In the genomic region with DNA sequence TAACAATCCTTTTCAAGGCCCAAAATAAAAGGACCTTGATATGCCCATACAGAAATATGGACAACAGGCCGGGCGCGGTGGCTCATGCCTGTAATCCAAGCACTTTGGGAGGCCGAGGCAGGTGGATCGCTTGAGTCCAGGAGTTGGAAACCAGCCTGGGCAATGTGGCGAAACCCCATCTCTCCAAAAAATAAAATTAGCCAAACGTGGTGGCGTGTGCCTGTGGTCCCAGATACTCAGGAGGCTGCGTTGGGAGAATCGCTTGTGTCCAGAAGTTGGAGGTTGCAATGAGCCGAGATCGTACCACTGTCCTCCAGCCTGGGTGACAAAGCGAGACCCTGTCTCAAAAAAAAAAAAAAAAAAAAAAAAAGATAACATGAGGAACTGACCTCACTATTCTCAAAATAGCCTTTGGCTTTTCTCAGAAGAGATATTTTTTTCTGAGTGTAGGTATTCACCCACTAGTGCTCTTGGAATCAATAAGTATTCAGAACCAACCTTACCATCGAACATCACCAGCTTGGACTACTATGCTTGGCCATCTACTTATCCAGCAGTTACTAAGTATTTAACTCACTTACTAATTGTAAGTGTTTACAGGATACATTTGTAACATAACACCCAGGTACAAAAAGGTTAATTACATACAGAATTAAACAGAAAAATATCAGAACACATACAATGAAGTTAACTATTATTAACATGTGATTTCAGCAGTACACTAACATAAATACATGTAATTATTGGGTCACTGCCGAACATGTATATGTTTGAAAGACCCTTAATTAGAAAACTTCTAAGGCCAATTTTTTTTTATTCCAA, we compare ENCODE assay signal across 1 cellular context.
A peak's percentile ranks its signal among the peaks of the same experiment; 100 is the strongest.
TF ChIP-seq lines count a peak whose summit lies in the region.

No MANE protein-coding gene starts in this region.

TF ChIP-seq in K562, 482 proteins besides CTCF, POLR2A, EP300 and RAD21 (continued from another document and continues in another):
- TF ChIP-seq, protein P1, sequence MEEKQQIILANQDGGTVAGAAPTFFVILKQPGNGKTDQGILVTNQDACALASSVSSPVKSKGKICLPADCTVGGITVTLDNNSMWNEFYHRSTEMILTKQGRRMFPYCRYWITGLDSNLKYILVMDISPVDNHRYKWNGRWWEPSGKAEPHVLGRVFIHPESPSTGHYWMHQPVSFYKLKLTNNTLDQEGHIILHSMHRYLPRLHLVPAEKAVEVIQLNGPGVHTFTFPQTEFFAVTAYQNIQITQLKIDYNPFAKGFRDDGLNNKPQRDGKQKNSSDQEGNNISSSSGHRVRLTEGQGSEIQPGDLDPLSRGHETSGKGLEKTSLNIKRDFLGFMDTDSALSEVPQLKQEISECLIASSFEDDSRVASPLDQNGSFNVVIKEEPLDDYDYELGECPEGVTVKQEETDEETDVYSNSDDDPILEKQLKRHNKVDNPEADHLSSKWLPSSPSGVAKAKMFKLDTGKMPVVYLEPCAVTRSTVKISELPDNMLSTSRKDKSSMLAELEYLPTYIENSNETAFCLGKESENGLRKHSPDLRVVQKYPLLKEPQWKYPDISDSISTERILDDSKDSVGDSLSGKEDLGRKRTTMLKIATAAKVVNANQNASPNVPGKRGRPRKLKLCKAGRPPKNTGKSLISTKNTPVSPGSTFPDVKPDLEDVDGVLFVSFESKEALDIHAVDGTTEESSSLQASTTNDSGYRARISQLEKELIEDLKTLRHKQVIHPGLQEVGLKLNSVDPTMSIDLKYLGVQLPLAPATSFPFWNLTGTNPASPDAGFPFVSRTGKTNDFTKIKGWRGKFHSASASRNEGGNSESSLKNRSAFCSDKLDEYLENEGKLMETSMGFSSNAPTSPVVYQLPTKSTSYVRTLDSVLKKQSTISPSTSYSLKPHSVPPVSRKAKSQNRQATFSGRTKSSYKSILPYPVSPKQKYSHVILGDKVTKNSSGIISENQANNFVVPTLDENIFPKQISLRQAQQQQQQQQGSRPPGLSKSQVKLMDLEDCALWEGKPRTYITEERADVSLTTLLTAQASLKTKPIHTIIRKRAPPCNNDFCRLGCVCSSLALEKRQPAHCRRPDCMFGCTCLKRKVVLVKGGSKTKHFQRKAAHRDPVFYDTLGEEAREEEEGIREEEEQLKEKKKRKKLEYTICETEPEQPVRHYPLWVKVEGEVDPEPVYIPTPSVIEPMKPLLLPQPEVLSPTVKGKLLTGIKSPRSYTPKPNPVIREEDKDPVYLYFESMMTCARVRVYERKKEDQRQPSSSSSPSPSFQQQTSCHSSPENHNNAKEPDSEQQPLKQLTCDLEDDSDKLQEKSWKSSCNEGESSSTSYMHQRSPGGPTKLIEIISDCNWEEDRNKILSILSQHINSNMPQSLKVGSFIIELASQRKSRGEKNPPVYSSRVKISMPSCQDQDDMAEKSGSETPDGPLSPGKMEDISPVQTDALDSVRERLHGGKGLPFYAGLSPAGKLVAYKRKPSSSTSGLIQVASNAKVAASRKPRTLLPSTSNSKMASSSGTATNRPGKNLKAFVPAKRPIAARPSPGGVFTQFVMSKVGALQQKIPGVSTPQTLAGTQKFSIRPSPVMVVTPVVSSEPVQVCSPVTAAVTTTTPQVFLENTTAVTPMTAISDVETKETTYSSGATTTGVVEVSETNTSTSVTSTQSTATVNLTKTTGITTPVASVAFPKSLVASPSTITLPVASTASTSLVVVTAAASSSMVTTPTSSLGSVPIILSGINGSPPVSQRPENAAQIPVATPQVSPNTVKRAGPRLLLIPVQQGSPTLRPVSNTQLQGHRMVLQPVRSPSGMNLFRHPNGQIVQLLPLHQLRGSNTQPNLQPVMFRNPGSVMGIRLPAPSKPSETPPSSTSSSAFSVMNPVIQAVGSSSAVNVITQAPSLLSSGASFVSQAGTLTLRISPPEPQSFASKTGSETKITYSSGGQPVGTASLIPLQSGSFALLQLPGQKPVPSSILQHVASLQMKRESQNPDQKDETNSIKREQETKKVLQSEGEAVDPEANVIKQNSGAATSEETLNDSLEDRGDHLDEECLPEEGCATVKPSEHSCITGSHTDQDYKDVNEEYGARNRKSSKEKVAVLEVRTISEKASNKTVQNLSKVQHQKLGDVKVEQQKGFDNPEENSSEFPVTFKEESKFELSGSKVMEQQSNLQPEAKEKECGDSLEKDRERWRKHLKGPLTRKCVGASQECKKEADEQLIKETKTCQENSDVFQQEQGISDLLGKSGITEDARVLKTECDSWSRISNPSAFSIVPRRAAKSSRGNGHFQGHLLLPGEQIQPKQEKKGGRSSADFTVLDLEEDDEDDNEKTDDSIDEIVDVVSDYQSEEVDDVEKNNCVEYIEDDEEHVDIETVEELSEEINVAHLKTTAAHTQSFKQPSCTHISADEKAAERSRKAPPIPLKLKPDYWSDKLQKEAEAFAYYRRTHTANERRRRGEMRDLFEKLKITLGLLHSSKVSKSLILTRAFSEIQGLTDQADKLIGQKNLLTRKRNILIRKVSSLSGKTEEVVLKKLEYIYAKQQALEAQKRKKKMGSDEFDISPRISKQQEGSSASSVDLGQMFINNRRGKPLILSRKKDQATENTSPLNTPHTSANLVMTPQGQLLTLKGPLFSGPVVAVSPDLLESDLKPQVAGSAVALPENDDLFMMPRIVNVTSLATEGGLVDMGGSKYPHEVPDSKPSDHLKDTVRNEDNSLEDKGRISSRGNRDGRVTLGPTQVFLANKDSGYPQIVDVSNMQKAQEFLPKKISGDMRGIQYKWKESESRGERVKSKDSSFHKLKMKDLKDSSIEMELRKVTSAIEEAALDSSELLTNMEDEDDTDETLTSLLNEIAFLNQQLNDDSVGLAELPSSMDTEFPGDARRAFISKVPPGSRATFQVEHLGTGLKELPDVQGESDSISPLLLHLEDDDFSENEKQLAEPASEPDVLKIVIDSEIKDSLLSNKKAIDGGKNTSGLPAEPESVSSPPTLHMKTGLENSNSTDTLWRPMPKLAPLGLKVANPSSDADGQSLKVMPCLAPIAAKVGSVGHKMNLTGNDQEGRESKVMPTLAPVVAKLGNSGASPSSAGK (IDR thresholded peaks at IDR 0.05), result 0 out of 2 replicates have a peak, but pooled peaks have one; percentile 38
- TF ChIP-seq, protein P2, sequence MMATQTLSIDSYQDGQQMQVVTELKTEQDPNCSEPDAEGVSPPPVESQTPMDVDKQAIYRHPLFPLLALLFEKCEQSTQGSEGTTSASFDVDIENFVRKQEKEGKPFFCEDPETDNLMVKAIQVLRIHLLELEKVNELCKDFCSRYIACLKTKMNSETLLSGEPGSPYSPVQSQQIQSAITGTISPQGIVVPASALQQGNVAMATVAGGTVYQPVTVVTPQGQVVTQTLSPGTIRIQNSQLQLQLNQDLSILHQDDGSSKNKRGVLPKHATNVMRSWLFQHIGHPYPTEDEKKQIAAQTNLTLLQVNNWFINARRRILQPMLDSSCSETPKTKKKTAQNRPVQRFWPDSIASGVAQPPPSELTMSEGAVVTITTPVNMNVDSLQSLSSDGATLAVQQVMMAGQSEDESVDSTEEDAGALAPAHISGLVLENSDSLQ (IDR thresholded peaks at IDR 0.05), result no peak
- no peak for TF ChIP-seq BCL6 (CRISPR knock-in tag; IDR thresholded peaks at IDR 0.05)
- TF ChIP-seq, protein P3, sequence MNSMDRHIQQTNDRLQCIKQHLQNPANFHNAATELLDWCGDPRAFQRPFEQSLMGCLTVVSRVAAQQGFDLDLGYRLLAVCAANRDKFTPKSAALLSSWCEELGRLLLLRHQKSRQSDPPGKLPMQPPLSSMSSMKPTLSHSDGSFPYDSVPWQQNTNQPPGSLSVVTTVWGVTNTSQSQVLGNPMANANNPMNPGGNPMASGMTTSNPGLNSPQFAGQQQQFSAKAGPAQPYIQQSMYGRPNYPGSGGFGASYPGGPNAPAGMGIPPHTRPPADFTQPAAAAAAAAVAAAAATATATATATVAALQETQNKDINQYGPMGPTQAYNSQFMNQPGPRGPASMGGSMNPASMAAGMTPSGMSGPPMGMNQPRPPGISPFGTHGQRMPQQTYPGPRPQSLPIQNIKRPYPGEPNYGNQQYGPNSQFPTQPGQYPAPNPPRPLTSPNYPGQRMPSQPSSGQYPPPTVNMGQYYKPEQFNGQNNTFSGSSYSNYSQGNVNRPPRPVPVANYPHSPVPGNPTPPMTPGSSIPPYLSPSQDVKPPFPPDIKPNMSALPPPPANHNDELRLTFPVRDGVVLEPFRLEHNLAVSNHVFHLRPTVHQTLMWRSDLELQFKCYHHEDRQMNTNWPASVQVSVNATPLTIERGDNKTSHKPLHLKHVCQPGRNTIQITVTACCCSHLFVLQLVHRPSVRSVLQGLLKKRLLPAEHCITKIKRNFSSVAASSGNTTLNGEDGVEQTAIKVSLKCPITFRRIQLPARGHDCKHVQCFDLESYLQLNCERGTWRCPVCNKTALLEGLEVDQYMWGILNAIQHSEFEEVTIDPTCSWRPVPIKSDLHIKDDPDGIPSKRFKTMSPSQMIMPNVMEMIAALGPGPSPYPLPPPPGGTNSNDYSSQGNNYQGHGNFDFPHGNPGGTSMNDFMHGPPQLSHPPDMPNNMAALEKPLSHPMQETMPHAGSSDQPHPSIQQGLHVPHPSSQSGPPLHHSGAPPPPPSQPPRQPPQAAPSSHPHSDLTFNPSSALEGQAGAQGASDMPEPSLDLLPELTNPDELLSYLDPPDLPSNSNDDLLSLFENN (IDR thresholded peaks at IDR 0.05; ENCODE audit: low read depth in 2 of 2, low read length in 2 of 2), result 0 out of 4 replicates have a peak, but pooled peaks of 1 of the 2 experiments have one; percentile 41
- no peak for TF ChIP-seq PHF20 (IDR thresholded peaks at IDR 0.05; ENCODE audit: partially characterized antibody)
- TF ChIP-seq CHCHD3 (CRISPR knock-in tag; IDR thresholded peaks at IDR 0.05), result 0 out of 2 replicates have a peak, but pooled peaks have one; percentile 17
- no peak for TF ChIP-seq HNRNPK (IDR thresholded peaks at IDR 0.05; ENCODE audit: low read depth, low read length, poor library complexity, severe bottlenecking)
- no peak for TF ChIP-seq RAD51 (IDR thresholded peaks at IDR 0.05; ENCODE audit: borderline replicate concordance, low read depth)
- no peak for TF ChIP-seq ZNF785 (CRISPR knock-in tag; IDR thresholded peaks at IDR 0.05)
- TF ChIP-seq HMG20A (CRISPR knock-in tag; conservative IDR thresholded peaks at IDR 0.05), result no peak
- TF ChIP-seq NFE2L1 (tag; IDR thresholded peaks at IDR 0.05; ENCODE audit: borderline replicate concordance, low read depth), result no peak
- TF ChIP-seq ZNF217 (CRISPR knock-in tag; IDR thresholded peaks at IDR 0.05), result no peak
- no peak for TF ChIP-seq GABPB2 (CRISPR knock-in tag; conservative IDR thresholded peaks at IDR 0.05)
- TF ChIP-seq MYC (IDR thresholded peaks at IDR 0.05; ENCODE audit: low read depth, low read length), result peak; percentile 31; the same call in 1 of the 2 replicates
- TF ChIP-seq MYC (CRISPR knock-in tag; IDR thresholded peaks at IDR 0.05; ENCODE audit: borderline replicate concordance, low read depth), result 0 out of 2 replicates have a peak, but pooled peaks have one; percentile 18
- TF ChIP-seq YY1 (IDR thresholded peaks at IDR 0.05; ENCODE audit: borderline replicate concordance in 1 of 3, control insufficient read depth in 1 of 3, extremely low read depth in 1 of 3, insufficient read depth in 3 of 3, insufficient read length in 1 of 3, insufficient replicate concordance in 2 of 3, low read depth in 1 of 3, low read length in 2 of 3), result no peak
- TF ChIP-seq HNRNPUL1 (IDR thresholded peaks at IDR 0.05; ENCODE audit: low read length), result no peak
- no peak for TF ChIP-seq KLF6 (CRISPR knock-in tag; IDR thresholded peaks at IDR 0.05; ENCODE audit: borderline replicate concordance)
- TF ChIP-seq TCF7 (IDR thresholded peaks at IDR 0.05; ENCODE audit: borderline replicate concordance), result no peak
- TF ChIP-seq BRD9 (IDR thresholded peaks at IDR 0.05; ENCODE audit: low read depth, partially characterized antibody), result no peak
- TF ChIP-seq, protein P4, sequence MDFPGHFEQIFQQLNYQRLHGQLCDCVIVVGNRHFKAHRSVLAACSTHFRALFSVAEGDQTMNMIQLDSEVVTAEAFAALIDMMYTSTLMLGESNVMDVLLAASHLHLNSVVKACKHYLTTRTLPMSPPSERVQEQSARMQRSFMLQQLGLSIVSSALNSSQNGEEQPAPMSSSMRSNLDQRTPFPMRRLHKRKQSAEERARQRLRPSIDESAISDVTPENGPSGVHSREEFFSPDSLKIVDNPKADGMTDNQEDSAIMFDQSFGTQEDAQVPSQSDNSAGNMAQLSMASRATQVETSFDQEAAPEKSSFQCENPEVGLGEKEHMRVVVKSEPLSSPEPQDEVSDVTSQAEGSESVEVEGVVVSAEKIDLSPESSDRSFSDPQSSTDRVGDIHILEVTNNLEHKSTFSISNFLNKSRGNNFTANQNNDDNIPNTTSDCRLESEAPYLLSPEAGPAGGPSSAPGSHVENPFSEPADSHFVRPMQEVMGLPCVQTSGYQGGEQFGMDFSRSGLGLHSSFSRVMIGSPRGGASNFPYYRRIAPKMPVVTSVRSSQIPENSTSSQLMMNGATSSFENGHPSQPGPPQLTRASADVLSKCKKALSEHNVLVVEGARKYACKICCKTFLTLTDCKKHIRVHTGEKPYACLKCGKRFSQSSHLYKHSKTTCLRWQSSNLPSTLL (IDR thresholded peaks at IDR 0.05), result 0 out of 2 replicates have a peak, but pooled peaks have one; percentile 37
- TF ChIP-seq SRSF9 (IDR thresholded peaks at IDR 0.05; ENCODE audit: borderline replicate concordance, low read depth, low read length), result no peak
- TF ChIP-seq RBM34 (IDR thresholded peaks at IDR 0.05; ENCODE audit: borderline replicate concordance, insufficient read depth, low read length), result no peak
- TF ChIP-seq CAMTA2 (CRISPR knock-in tag; conservative IDR thresholded peaks at IDR 0.05), result no peak
- TF ChIP-seq, protein P5, sequence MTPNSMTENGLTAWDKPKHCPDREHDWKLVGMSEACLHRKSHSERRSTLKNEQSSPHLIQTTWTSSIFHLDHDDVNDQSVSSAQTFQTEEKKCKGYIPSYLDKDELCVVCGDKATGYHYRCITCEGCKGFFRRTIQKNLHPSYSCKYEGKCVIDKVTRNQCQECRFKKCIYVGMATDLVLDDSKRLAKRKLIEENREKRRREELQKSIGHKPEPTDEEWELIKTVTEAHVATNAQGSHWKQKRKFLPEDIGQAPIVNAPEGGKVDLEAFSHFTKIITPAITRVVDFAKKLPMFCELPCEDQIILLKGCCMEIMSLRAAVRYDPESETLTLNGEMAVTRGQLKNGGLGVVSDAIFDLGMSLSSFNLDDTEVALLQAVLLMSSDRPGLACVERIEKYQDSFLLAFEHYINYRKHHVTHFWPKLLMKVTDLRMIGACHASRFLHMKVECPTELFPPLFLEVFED (CRISPR knock-in tag; conservative IDR thresholded peaks at IDR 0.05), result no peak
- no peak for TF ChIP-seq PTTG1 (tag; IDR thresholded peaks at IDR 0.05; ENCODE audit: low read depth)
- TF ChIP-seq ZNF165 (CRISPR knock-in tag; IDR thresholded peaks at IDR 0.05; ENCODE audit: borderline replicate concordance), result no peak
- no peak for TF ChIP-seq IRF2 (CRISPR knock-in tag; IDR thresholded peaks at IDR 0.05)
- no peak for TF ChIP-seq NFXL1 (CRISPR knock-in tag; IDR thresholded peaks at IDR 0.05)
- TF ChIP-seq SAFB (IDR thresholded peaks at IDR 0.05; ENCODE audit: borderline replicate concordance, low read depth, low read length), result no peak
- TF ChIP-seq SMARCA4 (IDR thresholded peaks at IDR 0.05), result peak; percentile 52
- no peak; the same call in 1 of the 2 replicates for TF ChIP-seq ZNF780A (CRISPR knock-in tag; IDR thresholded peaks at IDR 0.05)
- TF ChIP-seq MTA3 (IDR thresholded peaks at IDR 0.05; ENCODE audit: borderline replicate concordance), result peak; percentile 21; the same call in 1 of the 2 replicates
- 0 out of 2 replicates have a peak, but pooled peaks have one; percentile 13 for TF ChIP-seq CEBPB (tag; IDR thresholded peaks at IDR 0.05)
- TF ChIP-seq EP400 (IDR thresholded peaks at IDR 0.05), result peak; percentile 39
- TF ChIP-seq ZNF232 (CRISPR knock-in tag; IDR thresholded peaks at IDR 0.05), result no peak
- peak; percentile 71 for TF ChIP-seq MEF2D (tag; conservative IDR thresholded peaks at IDR 0.05; ENCODE audit: low read depth)
- no peak for TF ChIP-seq MEIS2 (IDR thresholded peaks at IDR 0.05; ENCODE audit: partially characterized antibody)
- 0 out of 2 replicates have a peak, but pooled peaks have one; percentile 0 for TF ChIP-seq NFRKB (IDR thresholded peaks at IDR 0.05; ENCODE audit: low read depth)
- TF ChIP-seq MYNN (IDR thresholded peaks at IDR 0.05), result 0 out of 2 replicates have a peak, but pooled peaks have one; percentile 23
- no peak for TF ChIP-seq MYNN (CRISPR knock-in tag; IDR thresholded peaks at IDR 0.05)
